In genomic region chr5:15577831-15578230, GRCh38 we compare ENCODE assay signal across 28 cellular contexts.
"Had no signal": no experiment of that assay in that cellular context is flagged by ENCODE, and none has a peak within 500 bp of the region (broad histone marks: within the 10 kb centered on the region; RNA-seq: fewer than 3 reads in every experiment).

No MANE protein-coding gene starts in this region.

- DNase-seq: activated B cell treated with CpG ODN at 0.5 μM for 24 hours; activated CD4-positive, alpha-beta T cell treated with anti-CD3 and anti-CD28 coated beads for 1 hour; activated CD4-positive, alpha-beta T cell treated with anti-CD3 and anti-CD28 coated beads, Interleukin-2, amount 10 ng/mL, durations not matched to agents 24 days and 14 days; activated CD4-positive, alpha-beta T cell treated with anti-CD3 and anti-CD28 coated beads, Interleukin-2, amount 50 U/mL, for 48 hours; activated CD8-positive, alpha-beta memory T cell treated with anti-CD3 and anti-CD28 coated beads, Interleukin-2, amount 10 ng/mL, durations not matched to agents 7 days and 5 days; activated effector memory CD4-positive, alpha-beta T cell treated with anti-CD3 and anti-CD28 coated beads, Interleukin-2, amount 50 U/mL, for 16 hours; activated naive CD4-positive, alpha-beta T cell treated with Interleukin-2 at 50 U/mL for 16 hours; activated naive CD8-positive, alpha-beta T cell treated with anti-CD3 and anti-CD28 coated beads, Interleukin-2, amount 50 U/mL, for 24 hours; activated T-cell treated with anti-CD3 and anti-CD28 coated beads, Interleukin-2, amount 50 U/mL, for 4 hours; amniotic stem cell; brain microvascular endothelial cell; MG63; MV-4-11; NCI-H1092 treated with DMSO at 0.1 percent for 48 hours; NCI-H1417 treated with DMSO at 0.1 percent for 48 hours; NCI-H1694 treated with DMSO at 0.1 percent for 48 hours; NCI-H2029 treated with DMSO at 0.1 percent for 48 hours; NCI-H510A treated with DMSO at 0.1 percent for 48 hours; NCI-H69; PC-9; SIG-M5; T-cell; T-helper 2 cell; T1000 had no signal

- H3K27me3 ChIP-seq: ascending aorta, brain microvascular endothelial cell, MG63 had no signal

- H3K4me1 Mint-ChIP-seq: activated B cell treated with CpG ODN at 0.5 μM for 24 hours; activated CD4-positive, alpha-beta T cell treated with anti-CD3 and anti-CD28 coated beads, Interleukin-2, amount 10 ng/mL, durations not matched to agents 24 days and 14 days; activated CD8-positive, alpha-beta memory T cell treated with anti-CD3 and anti-CD28 coated beads, Interleukin-2, amount 10 ng/mL, durations not matched to agents 7 days and 5 days; activated naive CD8-positive, alpha-beta T cell treated with anti-CD3 and anti-CD28 coated beads, Interleukin-2, amount 50 U/mL, for 24 hours; T-cell had no signal

- H3K9me3 ChIP-seq: ascending aorta, MG63 had no signal

- H3K9me3 Mint-ChIP-seq: activated naive CD8-positive, alpha-beta T cell treated with anti-CD3 and anti-CD28 coated beads, Interleukin-2, amount 50 U/mL, for 24 hours had no signal

- H3K27me3 Mint-ChIP-seq: activated B cell treated with CpG ODN at 0.5 μM for 24 hours; activated CD4-positive, alpha-beta T cell treated with anti-CD3 and anti-CD28 coated beads, Interleukin-2, amount 10 ng/mL, durations not matched to agents 24 days and 14 days; activated CD8-positive, alpha-beta memory T cell treated with anti-CD3 and anti-CD28 coated beads, Interleukin-2, amount 10 ng/mL, durations not matched to agents 7 days and 5 days; activated naive CD8-positive, alpha-beta T cell treated with anti-CD3 and anti-CD28 coated beads, Interleukin-2, amount 50 U/mL, for 24 hours; T-cell had no signal

- ATAC-seq: activated CD8-positive, alpha-beta memory T cell treated with anti-CD3 and anti-CD28 coated beads, Interleukin-2, amount 10 ng/mL, durations not matched to agents 7 days and 5 days; activated naive CD4-positive, alpha-beta T cell treated with anti-CD3 and anti-CD28 coated beads, Interleukin-2, amount 50 U/mL, for 72 hours; activated naive CD8-positive, alpha-beta T cell treated with anti-CD3 and anti-CD28 coated beads, Interleukin-2, amount 50 U/mL, for 24 hours; activated T-cell treated with anti-CD3 and anti-CD28 coated beads, Interleukin-2, amount 50 U/mL, for 4 hours; HepG2; T-cell had no signal

- H3K27ac ChIP-seq: ascending aorta, brain microvascular endothelial cell, PC-9, SK-N-MC had no signal

- H3K4me3 Mint-ChIP-seq: activated B cell treated with CpG ODN at 0.5 μM for 24 hours; activated CD4-positive, alpha-beta T cell treated with anti-CD3 and anti-CD28 coated beads, Interleukin-2, amount 10 ng/mL, durations not matched to agents 24 days and 14 days; activated CD8-positive, alpha-beta memory T cell treated with anti-CD3 and anti-CD28 coated beads, Interleukin-2, amount 10 ng/mL, durations not matched to agents 7 days and 5 days; activated naive CD8-positive, alpha-beta T cell treated with anti-CD3 and anti-CD28 coated beads, Interleukin-2, amount 50 U/mL, for 24 hours; activated T-cell treated with anti-CD3 and anti-CD28 coated beads, Interleukin-2, amount 50 U/mL, for 4 hours; T-cell had no signal

- H3K27ac Mint-ChIP-seq: activated B cell treated with CpG ODN at 0.5 μM for 24 hours; activated CD4-positive, alpha-beta T cell treated with anti-CD3 and anti-CD28 coated beads, Interleukin-2, amount 10 ng/mL, durations not matched to agents 24 days and 14 days; activated CD8-positive, alpha-beta memory T cell treated with anti-CD3 and anti-CD28 coated beads, Interleukin-2, amount 10 ng/mL, durations not matched to agents 7 days and 5 days; activated naive CD8-positive, alpha-beta T cell treated with anti-CD3 and anti-CD28 coated beads, Interleukin-2, amount 50 U/mL, for 24 hours; T-cell had no signal

- H3K4me3 ChIP-seq: ascending aorta, MG63, PC-9, SK-N-MC had no signal

- H3K36me3 Mint-ChIP-seq: activated CD8-positive, alpha-beta memory T cell treated with anti-CD3 and anti-CD28 coated beads, Interleukin-2, amount 10 ng/mL, durations not matched to agents 7 days and 5 days; activated naive CD4-positive, alpha-beta T cell treated with anti-CD3 and anti-CD28 coated beads, Interleukin-2, amount 50 U/mL, for 72 hours; T-cell had no signal
